1 cellular context compared by ENCODE assay signal in the genomic region with DNA sequence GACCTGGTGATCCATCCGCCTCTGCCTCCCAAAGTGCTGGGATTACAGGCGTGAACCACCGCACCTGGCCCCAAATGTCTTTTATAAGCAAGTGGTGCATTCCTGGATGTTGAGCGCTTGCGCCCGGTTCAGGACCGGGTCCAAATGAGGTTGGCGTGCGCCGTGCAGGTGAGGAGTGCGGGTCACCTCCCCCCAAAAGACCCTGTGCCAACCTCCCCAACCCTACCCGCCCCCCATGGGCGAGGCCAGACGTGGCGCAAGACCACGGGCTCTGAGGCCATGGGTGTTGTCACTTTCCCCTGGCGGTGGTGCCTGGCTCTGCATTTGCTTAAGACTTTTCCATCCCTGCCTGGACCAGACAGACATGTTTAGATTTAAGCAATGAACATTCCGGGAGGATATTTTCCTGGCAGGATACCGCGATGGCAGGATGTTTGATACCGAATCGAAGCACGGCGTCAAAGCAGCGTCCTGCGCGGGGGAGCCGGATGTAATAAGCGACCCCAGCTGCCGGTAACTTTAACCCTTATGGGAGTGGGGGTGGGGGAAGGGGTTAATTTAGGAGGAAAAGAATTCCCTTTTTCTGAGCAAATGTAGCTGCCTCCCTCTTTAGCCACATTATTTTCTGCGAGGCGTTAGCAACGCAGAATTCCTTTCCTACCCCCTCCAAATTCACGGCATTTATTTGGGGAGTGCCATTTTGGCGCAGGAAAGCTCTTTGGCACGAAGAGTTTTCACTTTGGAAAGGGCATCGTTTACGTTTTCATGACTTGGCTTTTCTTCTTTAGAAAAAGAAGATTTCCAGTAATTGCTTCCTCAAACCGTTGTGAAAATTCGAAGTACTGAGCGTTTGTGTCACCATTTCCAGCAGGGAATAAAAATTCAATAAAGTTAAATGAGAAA.
TF ChIP-seq lines count a peak whose summit lies in the region.

No MANE protein-coding gene starts in this region.

TF ChIP-seq in HEK293, 187 proteins besides CTCF, POLR2A, EP300 and RAD21 (continued from another document):
- TF ChIP-seq ZNF707 (tag by site-specific recombination; IDR thresholded peaks at IDR 0.05) = peak; percentile 23; the same call in 1 of the 2 replicates
- peak; percentile 81 for TF ChIP-seq SP2 (tag by site-specific recombination; IDR thresholded peaks at IDR 0.05)
- no peak for TF ChIP-seq ZNF132 (tag by site-specific recombination; IDR thresholded peaks at IDR 0.05; ENCODE audit: borderline replicate concordance)
- peak; percentile 55; the same call in 1 of the 2 replicates for TF ChIP-seq WT1 (tag by site-specific recombination; IDR thresholded peaks at IDR 0.05)
- TF ChIP-seq, protein P1, sequence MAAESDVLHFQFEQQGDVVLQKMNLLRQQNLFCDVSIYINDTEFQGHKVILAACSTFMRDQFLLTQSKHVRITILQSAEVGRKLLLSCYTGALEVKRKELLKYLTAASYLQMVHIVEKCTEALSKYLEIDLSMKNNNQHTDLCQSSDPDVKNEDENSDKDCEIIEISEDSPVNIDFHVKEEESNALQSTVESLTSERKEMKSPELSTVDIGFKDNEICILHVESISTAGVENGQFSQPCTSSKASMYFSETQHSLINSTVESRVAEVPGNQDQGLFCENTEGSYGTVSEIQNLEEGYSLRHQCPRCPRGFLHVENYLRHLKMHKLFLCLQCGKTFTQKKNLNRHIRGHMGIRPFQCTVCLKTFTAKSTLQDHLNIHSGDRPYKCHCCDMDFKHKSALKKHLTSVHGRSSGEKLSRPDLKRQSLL (tag by site-specific recombination; IDR thresholded peaks at IDR 0.05) = no peak
- TF ChIP-seq ZNF335 (tag by site-specific recombination; conservative IDR thresholded peaks at IDR 0.05) = peak; percentile 5; the same call in 1 of the 2 replicates
- TF ChIP-seq, protein P2, sequence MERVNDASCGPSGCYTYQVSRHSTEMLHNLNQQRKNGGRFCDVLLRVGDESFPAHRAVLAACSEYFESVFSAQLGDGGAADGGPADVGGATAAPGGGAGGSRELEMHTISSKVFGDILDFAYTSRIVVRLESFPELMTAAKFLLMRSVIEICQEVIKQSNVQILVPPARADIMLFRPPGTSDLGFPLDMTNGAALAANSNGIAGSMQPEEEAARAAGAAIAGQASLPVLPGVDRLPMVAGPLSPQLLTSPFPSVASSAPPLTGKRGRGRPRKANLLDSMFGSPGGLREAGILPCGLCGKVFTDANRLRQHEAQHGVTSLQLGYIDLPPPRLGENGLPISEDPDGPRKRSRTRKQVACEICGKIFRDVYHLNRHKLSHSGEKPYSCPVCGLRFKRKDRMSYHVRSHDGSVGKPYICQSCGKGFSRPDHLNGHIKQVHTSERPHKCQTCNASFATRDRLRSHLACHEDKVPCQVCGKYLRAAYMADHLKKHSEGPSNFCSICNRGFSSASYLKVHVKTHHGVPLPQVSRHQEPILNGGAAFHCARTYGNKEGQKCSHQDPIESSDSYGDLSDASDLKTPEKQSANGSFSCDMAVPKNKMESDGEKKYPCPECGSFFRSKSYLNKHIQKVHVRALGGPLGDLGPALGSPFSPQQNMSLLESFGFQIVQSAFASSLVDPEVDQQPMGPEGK (tag by site-specific recombination; IDR thresholded peaks at IDR 0.05) = peak; percentile 99
- TF ChIP-seq, protein P3, sequence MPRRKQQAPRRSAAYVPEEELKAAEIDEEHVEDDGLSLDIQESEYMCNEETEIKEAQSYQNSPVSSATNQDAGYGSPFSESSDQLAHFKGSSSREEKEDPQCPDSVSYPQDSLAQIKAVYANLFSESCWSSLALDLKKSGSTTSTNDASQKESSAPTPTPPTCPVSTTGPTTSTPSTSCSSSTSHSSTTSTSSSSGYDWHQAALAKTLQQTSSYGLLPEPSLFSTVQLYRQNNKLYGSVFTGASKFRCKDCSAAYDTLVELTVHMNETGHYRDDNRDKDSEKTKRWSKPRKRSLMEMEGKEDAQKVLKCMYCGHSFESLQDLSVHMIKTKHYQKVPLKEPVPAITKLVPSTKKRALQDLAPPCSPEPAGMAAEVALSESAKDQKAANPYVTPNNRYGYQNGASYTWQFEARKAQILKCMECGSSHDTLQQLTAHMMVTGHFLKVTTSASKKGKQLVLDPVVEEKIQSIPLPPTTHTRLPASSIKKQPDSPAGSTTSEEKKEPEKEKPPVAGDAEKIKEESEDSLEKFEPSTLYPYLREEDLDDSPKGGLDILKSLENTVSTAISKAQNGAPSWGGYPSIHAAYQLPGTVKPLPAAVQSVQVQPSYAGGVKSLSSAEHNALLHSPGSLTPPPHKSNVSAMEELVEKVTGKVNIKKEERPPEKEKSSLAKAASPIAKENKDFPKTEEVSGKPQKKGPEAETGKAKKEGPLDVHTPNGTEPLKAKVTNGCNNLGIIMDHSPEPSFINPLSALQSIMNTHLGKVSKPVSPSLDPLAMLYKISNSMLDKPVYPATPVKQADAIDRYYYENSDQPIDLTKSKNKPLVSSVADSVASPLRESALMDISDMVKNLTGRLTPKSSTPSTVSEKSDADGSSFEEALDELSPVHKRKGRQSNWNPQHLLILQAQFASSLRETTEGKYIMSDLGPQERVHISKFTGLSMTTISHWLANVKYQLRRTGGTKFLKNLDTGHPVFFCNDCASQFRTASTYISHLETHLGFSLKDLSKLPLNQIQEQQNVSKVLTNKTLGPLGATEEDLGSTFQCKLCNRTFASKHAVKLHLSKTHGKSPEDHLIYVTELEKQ (tag by site-specific recombination; IDR thresholded peaks at IDR 0.05; ENCODE audit: borderline replicate concordance) = no peak; the same call in 1 of the 2 replicates
- peak; percentile 88 for TF ChIP-seq ZBTB17 (tag by site-specific recombination; IDR thresholded peaks at IDR 0.05)
- TF ChIP-seq ZXDB (tag by site-specific recombination; IDR thresholded peaks at IDR 0.05) = peak; percentile 29
- TF ChIP-seq HOXA7 (CRISPR knock-in tag; IDR thresholded peaks at IDR 0.05; ENCODE audit: borderline replicate concordance) = no peak
- no peak for TF ChIP-seq ZNF112 (tag by site-specific recombination; IDR thresholded peaks at IDR 0.05)
- no peak for TF ChIP-seq ZIC2 (tag by site-specific recombination; IDR thresholded peaks at IDR 0.05)
- TF ChIP-seq ZNF239 (tag by site-specific recombination; IDR thresholded peaks at IDR 0.05) = no peak
- peak; percentile 47; the same call in 1 of the 2 replicates for TF ChIP-seq ZNF121 (tag by site-specific recombination; IDR thresholded peaks at IDR 0.05)
- TF ChIP-seq, protein P4, sequence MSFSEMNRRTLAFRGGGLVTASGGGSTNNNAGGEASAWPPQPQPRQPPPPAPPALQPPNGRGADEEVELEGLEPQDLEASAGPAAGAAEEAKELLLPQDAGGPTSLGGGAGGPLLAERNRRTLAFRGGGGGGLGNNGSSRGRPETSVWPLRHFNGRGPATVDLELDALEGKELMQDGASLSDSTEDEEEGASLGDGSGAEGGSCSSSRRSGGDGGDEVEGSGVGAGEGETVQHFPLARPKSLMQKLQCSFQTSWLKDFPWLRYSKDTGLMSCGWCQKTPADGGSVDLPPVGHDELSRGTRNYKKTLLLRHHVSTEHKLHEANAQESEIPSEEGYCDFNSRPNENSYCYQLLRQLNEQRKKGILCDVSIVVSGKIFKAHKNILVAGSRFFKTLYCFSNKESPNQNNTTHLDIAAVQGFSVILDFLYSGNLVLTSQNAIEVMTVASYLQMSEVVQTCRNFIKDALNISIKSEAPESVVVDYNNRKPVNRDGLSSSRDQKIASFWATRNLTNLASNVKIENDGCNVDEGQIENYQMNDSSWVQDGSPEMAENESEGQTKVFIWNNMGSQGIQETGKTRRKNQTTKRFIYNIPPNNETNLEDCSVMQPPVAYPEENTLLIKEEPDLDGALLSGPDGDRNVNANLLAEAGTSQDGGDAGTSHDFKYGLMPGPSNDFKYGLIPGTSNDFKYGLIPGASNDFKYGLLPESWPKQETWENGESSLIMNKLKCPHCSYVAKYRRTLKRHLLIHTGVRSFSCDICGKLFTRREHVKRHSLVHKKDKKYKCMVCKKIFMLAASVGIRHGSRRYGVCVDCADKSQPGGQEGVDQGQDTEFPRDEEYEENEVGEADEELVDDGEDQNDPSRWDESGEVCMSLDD (tag by site-specific recombination; IDR thresholded peaks at IDR 0.05) = peak; percentile 95
- peak; percentile 73; the same call in 1 of the 2 replicates for TF ChIP-seq SP7 (tag by site-specific recombination; IDR thresholded peaks at IDR 0.05)
- TF ChIP-seq ZNF621 (tag by site-specific recombination; IDR thresholded peaks at IDR 0.05) = no peak
- no peak for TF ChIP-seq ZNF658 (tag by site-specific recombination; IDR thresholded peaks at IDR 0.05)
